24 cellular contexts compared by ENCODE assay signal in genomic region chr1:115592264-115592663, GRCh38.
"Had no signal": no experiment of that assay in that cellular context is flagged by ENCODE, and none has a peak within 500 bp of the region (broad histone marks: within the 10 kb centered on the region; RNA-seq: fewer than 3 reads in every experiment).

No MANE protein-coding gene starts in this region.

- H3K27ac ChIP-seq: SJSA1 had no signal

- DNase-seq: activated B cell treated with CpG ODN at 0.5 μM for 24 hours; activated CD4-positive, alpha-beta memory T cell treated with anti-CD3 and anti-CD28 coated beads for 36 hours; activated CD4-positive, alpha-beta T cell treated with anti-CD3 and anti-CD28 coated beads for 1 hour; activated CD4-positive, alpha-beta T cell treated with anti-CD3 and anti-CD28 coated beads, Interleukin-2, amount 10 ng/mL, durations not matched to agents 24 days and 14 days; activated gamma-delta T cell; activated naive CD4-positive, alpha-beta T cell treated with anti-CD3 and anti-CD28 coated beads for 36 hours; activated T-cell treated with anti-CD3 and anti-CD28 coated beads for 4 hours; activated T-cell treated with anti-CD3 and anti-CD28 coated beads, Interleukin-2, amount 50 U/mL, for 48 hours; amygdala; caudate nucleus; NCI-H1092; NCI-H1417; NCI-H1930; NCI-H2107; NCI-H345; NCI-H510A; NCI-H526 treated with DMSO at 0.1 percent for 48 hours; NCI-H82; NK-92 treated with Interleukin-12 subunit alpha and Interleukin-12 subunit beta, amount 100 ng/mL, for 24 hours; SHP77; T-cell; T-helper 2 cell; T1000 had no signal

- H3K4me3 ChIP-seq: SJSA1 had no signal

- H3K27me3 ChIP-seq: SJSA1 had no signal

- H3K36me3 ChIP-seq: SJSA1 had no signal

- H3K9me3 ChIP-seq: SJSA1 had no signal
